Comparison of ENCODE assay signal across 28 cellular contexts in genomic region chr15:44492672-44493071, GRCh38.
"Had no signal": no experiment of that assay in that cellular context is flagged by ENCODE, and none has a peak within 500 bp of the region (broad histone marks: within the 10 kb centered on the region; RNA-seq: fewer than 3 reads in every experiment).

No MANE protein-coding gene starts in this region.

- H3K27me3 ChIP-seq: colonic mucosa, gastrocnemius medialis, vagina had no signal

- H3K9me3 ChIP-seq: colonic mucosa, gastrocnemius medialis, left ventricle myocardium inferior, mucosa of descending colon, vagina had no signal

- H3K27ac Mint-ChIP-seq: activated CD4-positive, alpha-beta T cell treated with anti-CD3 and anti-CD28 coated beads, Interleukin-2, amount 10 ng/mL, durations not matched to agents 7 days and 5 days; progenitor cell of endocrine pancreas; stimulated activated naive CD8-positive, alpha-beta T cell treated with anti-CD3 and anti-CD28 coated beads, Interleukin-15, Interleukin-2, amounts not matched to agents 100 ng/mL and 50 ng/mL, for 24 hours; type B pancreatic cell had no signal

- H3K4me3 ChIP-seq: colonic mucosa, gastrocnemius medialis, left ventricle myocardium inferior, lung, mucosa of descending colon, skin epidermis, vagina had no signal

- H3K27ac ChIP-seq: colonic mucosa, gastrocnemius medialis, left ventricle myocardium inferior, skin epidermis, vagina, VCaP had no signal

- H3K4me1 ChIP-seq: colonic mucosa, left ventricle myocardium inferior, vagina had no signal

- H3K4me3 Mint-ChIP-seq: activated CD4-positive, alpha-beta T cell treated with anti-CD3 and anti-CD28 coated beads, Interleukin-2, amount 10 ng/mL, durations not matched to agents 7 days and 5 days; activated T-cell treated with anti-CD3 and anti-CD28 coated beads, Interleukin-2, amount 50 U/mL, for 72 hours; nephron; stimulated activated effector memory CD8-positive, alpha-beta T cell treated with anti-CD3 and anti-CD28 coated beads, Interleukin-12 subunit alpha, Interleukin-12 subunit beta, amount 100 ng/mL, for 72 hours; stimulated activated naive CD8-positive, alpha-beta T cell treated with anti-CD3 and anti-CD28 coated beads, Interleukin-15, Interleukin-2, amounts not matched to agents 100 ng/mL and 50 ng/mL, for 24 hours; type B pancreatic cell had no signal

- H3K27me3 Mint-ChIP-seq: activated CD4-positive, alpha-beta T cell treated with anti-CD3 and anti-CD28 coated beads, Interleukin-2, amount 10 ng/mL, durations not matched to agents 7 days and 5 days; progenitor cell of endocrine pancreas; stimulated activated naive CD8-positive, alpha-beta T cell treated with anti-CD3 and anti-CD28 coated beads, Interleukin-15, Interleukin-2, amounts not matched to agents 100 ng/mL and 50 ng/mL, for 24 hours; type B pancreatic cell had no signal

- H3K9me3 Mint-ChIP-seq: activated CD4-positive, alpha-beta T cell treated with anti-CD3 and anti-CD28 coated beads, Interleukin-2, amount 10 ng/mL, durations not matched to agents 7 days and 5 days; activated T-cell treated with anti-CD3 and anti-CD28 coated beads, Interleukin-2, amount 50 U/mL, for 72 hours; nephron; stimulated activated effector memory CD8-positive, alpha-beta T cell treated with anti-CD3 and anti-CD28 coated beads, Interleukin-12 subunit alpha, Interleukin-12 subunit beta, amount 100 ng/mL, for 72 hours; stimulated activated naive CD8-positive, alpha-beta T cell treated with anti-CD3 and anti-CD28 coated beads, Interleukin-15, Interleukin-2, amounts not matched to agents 100 ng/mL and 50 ng/mL, for 24 hours; type B pancreatic cell had no signal

- DNase-seq: activated CD4-positive, alpha-beta T cell treated with anti-CD3 and anti-CD28 coated beads, Interleukin-2, amount 10 ng/mL, durations not matched to agents 7 days and 5 days; activated CD4-positive, CD25-positive, alpha-beta regulatory T cell treated with anti-CD3 and anti-CD28 coated beads, Interleukin-2, amount 50 U/mL, for 72 hours; activated effector memory CD4-positive, alpha-beta T cell treated with Interleukin-2 at 50 U/mL for 16 hours; activated naive CD4-positive, alpha-beta T cell treated with Interleukin-2 at 50 U/mL for 16 hours; activated T-cell treated with anti-CD3 and anti-CD28 coated beads for 4 hours; activated T-cell treated with anti-CD3 and anti-CD28 coated beads, Interleukin-2, amount 50 U/mL, for 72 hours; cerebellar nuclear complex; colonic mucosa; effector memory CD4-positive, alpha-beta T cell; erythroblast; gastrocnemius medialis; glutamatergic neuron; left ventricle myocardium inferior; mesendoderm; mucosa of descending colon; stimulated activated CD4-positive, alpha-beta T cell treated with anti-CD3 and anti-CD28 coated beads, Interleukin-4, amount 100 ng/mL, for 24 hours; substantia nigra; T-helper 9 cell had no signal

- ATAC-seq: activated T-cell treated with anti-CD3 and anti-CD28 coated beads, Interleukin-2, amount 50 U/mL, for 72 hours; gastrocnemius medialis; mucosa of descending colon; sciatic nerve; stimulated activated effector memory CD8-positive, alpha-beta T cell treated with anti-CD3 and anti-CD28 coated beads, Interleukin-12 subunit alpha, Interleukin-12 subunit beta, amount 100 ng/mL, for 72 hours had no signal
